Comparison of ENCODE assay signal across 8 cellular contexts in the genomic region with DNA sequence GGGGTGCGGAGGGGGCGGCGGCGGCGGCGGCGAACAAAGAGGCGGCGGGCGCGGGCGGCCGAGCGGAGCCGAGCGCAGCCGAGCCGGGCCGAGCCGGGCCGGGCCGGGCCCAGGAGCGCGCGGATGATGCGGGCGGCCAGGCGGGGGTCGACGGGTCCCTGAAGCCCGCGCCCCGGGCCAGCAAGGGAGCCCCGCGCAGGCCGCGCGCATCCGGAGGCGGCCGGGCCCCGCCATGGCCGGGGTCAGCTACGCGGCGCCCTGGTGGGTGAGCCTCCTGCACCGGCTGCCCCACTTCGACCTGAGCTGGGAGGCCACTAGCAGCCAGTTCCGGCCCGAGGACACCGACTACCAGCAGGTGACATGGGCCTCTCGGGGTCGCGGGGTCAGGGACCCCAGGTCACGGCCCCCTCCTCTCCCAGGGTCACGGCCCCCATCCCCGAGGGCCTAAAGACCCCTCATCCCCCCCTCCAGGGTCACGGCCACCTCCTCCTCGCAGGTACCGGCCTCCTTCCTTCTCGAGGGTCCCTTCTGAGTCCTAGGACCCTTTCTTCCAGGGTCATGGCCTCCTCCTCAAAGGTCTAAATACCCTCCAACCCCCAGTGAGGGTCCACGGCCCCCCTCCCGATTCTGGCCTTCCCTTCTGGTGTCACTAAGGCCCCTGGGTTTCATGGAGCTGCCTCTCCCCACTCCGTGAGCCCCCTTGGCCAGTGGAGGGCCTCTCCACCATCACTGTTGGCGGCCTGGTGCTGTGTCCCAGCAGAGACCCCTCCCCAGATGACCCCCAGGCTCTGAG. TPM values are rescaled to one million over a fixed set of nuclear protein-coding genes. Genes with fewer than 3 reads are reported as not detected.
A peak's percentile ranks its signal among the peaks of the same experiment; 100 is the strongest.
DNase-seq lines count a peak whose midpoint lies in the region; ATAC-seq, FAIRE-seq and TF ChIP-seq lines count a peak whose summit lies in the region.

A gene with protein sequence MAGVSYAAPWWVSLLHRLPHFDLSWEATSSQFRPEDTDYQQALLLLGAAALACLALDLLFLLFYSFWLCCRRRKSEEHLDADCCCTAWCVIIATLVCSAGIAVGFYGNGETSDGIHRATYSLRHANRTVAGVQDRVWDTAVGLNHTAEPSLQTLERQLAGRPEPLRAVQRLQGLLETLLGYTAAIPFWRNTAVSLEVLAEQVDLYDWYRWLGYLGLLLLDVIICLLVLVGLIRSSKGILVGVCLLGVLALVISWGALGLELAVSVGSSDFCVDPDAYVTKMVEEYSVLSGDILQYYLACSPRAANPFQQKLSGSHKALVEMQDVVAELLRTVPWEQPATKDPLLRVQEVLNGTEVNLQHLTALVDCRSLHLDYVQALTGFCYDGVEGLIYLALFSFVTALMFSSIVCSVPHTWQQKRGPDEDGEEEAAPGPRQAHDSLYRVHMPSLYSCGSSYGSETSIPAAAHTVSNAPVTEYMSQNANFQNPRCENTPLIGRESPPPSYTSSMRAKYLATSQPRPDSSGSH (plus strand): TSS at position 63 of the 793 bp plus-strand sequence. CDS start 170 bp downstream, at position 233.

- H3K9ac ChIP-seq in HUES48 (ENCODE audit: low read depth, low read length): peak within 1 kb of the TSS; percentile 78
- H3K9ac ChIP-seq in keratinocyte (ENCODE audit: control insufficient read depth, extremely low read depth, insufficient read depth, low read length): peak within 1 kb of the TSS; percentile 86

- H3K27me3 Mint-ChIP-seq in CD8-positive, alpha-beta memory T cell: peaks cover 0 to 4% of the 10 kb centered on the region in 2 donors
- H3K27me3 Mint-ChIP-seq in stimulated activated naive CD8-positive, alpha-beta T cell treated with anti-CD3 and anti-CD28 coated beads, Interleukin-15, Interleukin-2, amounts not matched to agents 100 ng/mL and 50 ng/mL, for 24 hours: no peaks in the 10 kb centered on the region

- no peaks in the 10 kb centered on the region for H3K9me3 ChIP-seq in CD8-positive, alpha-beta memory T cell (ENCODE audit: low read length)
- H3K9me3 ChIP-seq in HUES48 (ENCODE audit: control insufficient read depth, insufficient read depth, low read length) (no peaks in the 10 kb centered on the region), keratinocyte (ENCODE audit: control insufficient read depth, low read depth, low read length) (no peaks in the 10 kb centered on the region)

- no peaks in the 10 kb centered on the region for H3K36me3 Mint-ChIP-seq in CD8-positive, alpha-beta memory T cell
- no peaks in the 10 kb centered on the region for H3K36me3 Mint-ChIP-seq in stimulated activated naive CD8-positive, alpha-beta T cell treated with anti-CD3 and anti-CD28 coated beads, Interleukin-15, Interleukin-2, amounts not matched to agents 100 ng/mL and 50 ng/mL, for 24 hours (ENCODE audit: low read depth)

- H3K36me3 ChIP-seq in CD8-positive, alpha-beta memory T cell (ENCODE audit: insufficient read depth, low read length): no peaks in the 10 kb centered on the region
- H3K36me3 ChIP-seq in HUES48 (ENCODE audit: control insufficient read depth, insufficient read depth, low read length) (0 out of 2 replicates have a peak, but pooled peaks cover 7% of the 10 kb centered on the region), keratinocyte (ENCODE audit: control insufficient read depth in 2 of 2, extremely low read depth in 1 of 2, insufficient read depth in 2 of 2, low read length in 2 of 2) (peaks cover 2 to 3% of the 10 kb centered on the region in 2 experiments)

- peaks cover 17 to 33% (median 17%) of the 10 kb centered on the region in 3 donors for H3K4me1 Mint-ChIP-seq in CD8-positive, alpha-beta memory T cell
- peaks cover 21% of the 10 kb centered on the region for H3K4me1 Mint-ChIP-seq in stimulated activated naive CD8-positive, alpha-beta T cell treated with anti-CD3 and anti-CD28 coated beads, Interleukin-15, Interleukin-2, amounts not matched to agents 100 ng/mL and 50 ng/mL, for 24 hours (ENCODE audit: low read depth)

- in situ Hi-C loops in astrocyte of the spinal cord (cut with HindIII; ENCODE audit: low sequenced_read_pairs): no loop called here

- no peaks in the 10 kb centered on the region for H3K9me3 Mint-ChIP-seq in CD8-positive, alpha-beta memory T cell
- no peaks in the 10 kb centered on the region for H3K9me3 Mint-ChIP-seq in stimulated activated naive CD8-positive, alpha-beta T cell treated with anti-CD3 and anti-CD28 coated beads, Interleukin-15, Interleukin-2, amounts not matched to agents 100 ng/mL and 50 ng/mL, for 24 hours

- CTCF ChIA-PET in CD8-positive, alpha-beta memory T cell (lab: Charles Lee): interaction anchor here (1.3 to 1.5 kb wide), 3 partner anchors 11 to 78 kb away, joined by 3 to 7 read pairs (median 4); no protein-coding TSS in a partner anchor

- peak; percentile 24 for ATAC-seq in GM21381 (IDR thresholded peaks at IDR 0.05; ENCODE audit: unreplicated experiment)

- peaks cover 3% of the 10 kb centered on the region for H3K9me1 ChIP-seq in keratinocyte (ENCODE audit: control insufficient read depth, extremely low read depth, insufficient read depth, low read length)

- peak within 1 kb of the TSS in 7 of 8 donors; percentile 32 to 91 (median 81) for H3K27ac Mint-ChIP-seq in CD8-positive, alpha-beta memory T cell
- peak within 1 kb of the TSS; percentile 93 for H3K27ac Mint-ChIP-seq in stimulated activated naive CD8-positive, alpha-beta T cell treated with anti-CD3 and anti-CD28 coated beads, Interleukin-15, Interleukin-2, amounts not matched to agents 100 ng/mL and 50 ng/mL, for 24 hours

- H3K4me3 ChIP-seq in CD8-positive, alpha-beta memory T cell (ENCODE audit: low read length): peak within 1 kb of the TSS; percentile 78
- H3K4me3 ChIP-seq in HUES48 (ENCODE audit: low read depth, low read length) (peak within 1 kb of the TSS; percentile 90), astrocyte of the spinal cord (ENCODE audit: low read depth, low read length) (peak within 1 kb of the TSS; percentile 91), keratinocyte (ENCODE audit: control insufficient read depth in 2 of 3, extremely low read depth in 1 of 3, insufficient read depth in 2 of 3, low read depth in 1 of 3, low read length in 3 of 3) (peak within 1 kb of the TSS; percentile 84 to 93 (median 91))

- POLR2A ChIA-PET in CD8-positive, alpha-beta memory T cell (lab: Charles Lee): interaction anchor here (0.5 to 1.9 kb wide), 3 partner anchors 9 to 13 kb away, joined by 3 to 10 read pairs (median 5); no protein-coding TSS in a partner anchor

- H3K4me3 Mint-ChIP-seq in CD8-positive, alpha-beta memory T cell: peak within 1 kb of the TSS; percentile 83 to 92 (median 88)
- H3K4me3 Mint-ChIP-seq in stimulated activated naive CD8-positive, alpha-beta T cell treated with anti-CD3 and anti-CD28 coated beads, Interleukin-15, Interleukin-2, amounts not matched to agents 100 ng/mL and 50 ng/mL, for 24 hours: peak within 1 kb of the TSS; percentile 93

- DNase-seq in CD8-positive, alpha-beta memory T cell: no peak
- no peak for DNase-seq in astrocyte of the spinal cord (ENCODE audit: low read depth, low spot score)
- no peak for DNase-seq in keratinocyte (ENCODE audit: low read depth, low spot score)
- no peak for DNase-seq in NCI-H1048 (lab: John Stamatoyannopoulos, UW)
- no peak for DNase-seq in SKM-1 (lab: John Stamatoyannopoulos, UW; ENCODE audit: unreplicated experiment)

- dilution Hi-C loops in keratinocyte (cut with MboI; ENCODE audit: extremely low pct_ligation_motif_present, low sequenced_read_pairs): no loop called here

- peaks cover 43% of the 10 kb centered on the region for H3K79me2 ChIP-seq in keratinocyte (ENCODE audit: control insufficient read depth, insufficient read depth, low read length)

- H2AFZ ChIP-seq in keratinocyte (ENCODE audit: control insufficient read depth, low read length): peak within 1 kb of the TSS; percentile 87

- FAIRE-seq in keratinocyte (lab: Jason Lieb, UNC): no peak

- peaks cover 26% of the 10 kb centered on the region for H3K4me1 ChIP-seq in CD8-positive, alpha-beta memory T cell (ENCODE audit: insufficient read depth, low read length)
- H3K4me1 ChIP-seq in HUES48 (ENCODE audit: control insufficient read depth, insufficient read depth, low read length) (peaks cover 9% of the 10 kb centered on the region), keratinocyte (ENCODE audit: control insufficient read depth, extremely low read depth, insufficient read depth, low read length) (peaks cover 22% of the 10 kb centered on the region)

- peaks cover 10% of the 10 kb centered on the region for H4K20me1 ChIP-seq in keratinocyte (ENCODE audit: control insufficient read depth, extremely low read depth, insufficient read depth, low read length)

- no peaks in the 10 kb centered on the region for H3K27me3 ChIP-seq in CD8-positive, alpha-beta memory T cell (ENCODE audit: insufficient read depth, low read length, poor library complexity, severe bottlenecking)
- H3K27me3 ChIP-seq in HUES48 (ENCODE audit: control insufficient read depth, insufficient read depth, low read length) (no peaks in the 10 kb centered on the region), keratinocyte (ENCODE audit: control insufficient read depth, extremely low read depth, insufficient read depth, low read length) (peaks cover 4% of the 10 kb centered on the region)

- peak within 1 kb of the TSS; percentile 65 for H3K27ac ChIP-seq in CD8-positive, alpha-beta memory T cell (ENCODE audit: low read depth, low read length)
- H3K27ac ChIP-seq in HUES48 (ENCODE audit: low read depth, low read length) (peak within 1 kb of the TSS; percentile 68), keratinocyte (ENCODE audit: control insufficient read depth, insufficient read depth, low read length) (peak within 1 kb of the TSS; percentile 88)

- H3K4me2 ChIP-seq in keratinocyte (ENCODE audit: control insufficient read depth, extremely low read depth, insufficient read depth, low read depth, low read length): peak within 1 kb of the TSS; percentile 93

- TF ChIP-seq CTCF in astrocyte of the spinal cord (IDR thresholded peaks at IDR 0.05; ENCODE audit: low read depth, low read length) (no peak), keratinocyte (optimal IDR thresholded peaks at IDR 0.05 in 1 of 3, IDR thresholded peaks at IDR 0.05 in 1 of 3, conservative IDR thresholded peaks at IDR 0.05 in 1 of 3; ENCODE audit: extremely low read depth in 1 of 3, insufficient read depth in 2 of 3, low read length in 3 of 3) (no peak)

RNA-seq across cellular contexts. Expression of the gene that starts here (rescaled TPM):
- total RNA-seq in CD8-positive, alpha-beta memory T cell: 10 to 100 TPM; 20.2 to 22.2 TPM
- polyA plus RNA-seq in CD8-positive, alpha-beta memory T cell: 2.1 TPM
- polyA plus RNA-seq in keratinocyte: 8.5 to 18.5 TPM (median 16.1 TPM) in 3 replicates
- 2.8 TPM for polyA plus RNA-seq in keratinocyte (2011; ENCODE audit: low read depth)
- 7.1 and 19.6 TPM in 2 replicates for polyA plus RNA-seq in keratinocyte (2011; cell fraction: cytosol; rRNA removed)
- 34.9 and 55.9 TPM in 2 replicates for polyA plus RNA-seq in keratinocyte (2011; cell fraction: nucleus; rRNA removed)
- polyA plus RNA-seq in keratinocyte (2012; ENCODE audit: low replicate concordance): 13.4 and 40.4 TPM in 2 replicates
- polyA minus RNA-seq in keratinocyte: 17.6 to 43.1 TPM (median 18.0 TPM) in 3 replicates
- 73.5 TPM for polyA minus RNA-seq in keratinocyte (2011; cell fraction: cytosol; rRNA and poly(A)+ RNA removed)
- polyA minus RNA-seq in keratinocyte (2011; cell fraction: nucleus; rRNA and poly(A)+ RNA removed): 48.0 and 57.9 TPM in 2 replicates
